In genomic region chr9:121288874-121289553, GRCh38 we compare ENCODE assay signal across 8 cellular contexts. TPM values are rescaled to one million over a fixed set of nuclear protein-coding genes. Genes with fewer than 3 reads are reported as not detected.
DNase-seq lines count a peak whose midpoint lies in the region; ATAC-seq and TF ChIP-seq lines count a peak whose summit lies in the region.

No MANE protein-coding gene starts in this region.

- peak overlapping the region; percentile 42 for H3K4me3 Mint-ChIP-seq in chondrocyte (ENCODE audit: unreplicated experiment)
- no peak overlapping the region for H3K4me3 Mint-ChIP-seq in activated CD4-positive, alpha-beta memory T cell treated with anti-CD3 and anti-CD28 coated beads for 36 hours

- H3K27ac Mint-ChIP-seq in chondrocyte (ENCODE audit: unreplicated experiment) = peak overlapping the region; percentile 96
- no peak overlapping the region for H3K27ac Mint-ChIP-seq in activated CD4-positive, alpha-beta memory T cell treated with anti-CD3 and anti-CD28 coated beads for 36 hours

- H3K27me3 ChIP-seq in left lung (no peaks in the 10 kb centered on the region), thoracic aorta (replicated peaks; ENCODE audit: insufficient read depth) (no peaks in the 10 kb centered on the region)

- TF ChIP-seq CTCF in chondrocyte (IDR thresholded peaks at IDR 0.05) = no peak
- TF ChIP-seq CTCF in left lung (IDR thresholded peaks at IDR 0.05) = no peak
- TF ChIP-seq CTCF in thoracic aorta (IDR thresholded peaks at IDR 0.05) = no peak

- peaks cover 6% of the 10 kb centered on the region for H3K36me3 Mint-ChIP-seq in chondrocyte (ENCODE audit: low read depth)
- H3K36me3 Mint-ChIP-seq in activated CD4-positive, alpha-beta memory T cell treated with anti-CD3 and anti-CD28 coated beads for 36 hours = no peaks in the 10 kb centered on the region

- no peaks in the 10 kb centered on the region for H3K9me3 Mint-ChIP-seq in chondrocyte (ENCODE audit: low read depth)
- no peaks in the 10 kb centered on the region for H3K9me3 Mint-ChIP-seq in activated CD4-positive, alpha-beta memory T cell treated with anti-CD3 and anti-CD28 coated beads for 36 hours

- intact Hi-C loops in left lung (cut with DNase I) = no loop called here
- intact Hi-C loops in activated CD4-positive, alpha-beta memory T cell treated with anti-CD3 and anti-CD28 coated beads for 36 hours (cut with micrococcal nuclease) = no loop called here

- H3K27me3 Mint-ChIP-seq in chondrocyte (ENCODE audit: low read depth) = no peaks in the 10 kb centered on the region
- no peaks in the 10 kb centered on the region for H3K27me3 Mint-ChIP-seq in activated CD4-positive, alpha-beta memory T cell treated with anti-CD3 and anti-CD28 coated beads for 36 hours

- ATAC-seq in left lung (peak; percentile 72), thoracic aorta (ENCODE audit: insufficient number of reproducible peaks, low FRiP score, low read depth) (peak; percentile 3)

- H3K4me3 ChIP-seq in left lung = no peak overlapping the region
- H3K4me3 ChIP-seq in thoracic aorta = peak overlapping the region; percentile 17

- H3K36me3 ChIP-seq in left lung (no peaks in the 10 kb centered on the region), thoracic aorta (peaks cover 10% of the 10 kb centered on the region)

- DNase-seq in LHCN-M2 (ENCODE audit: low read depth) = peak; percentile 88
- peak; percentile 90 for DNase-seq in chondrocyte (ENCODE audit: low spot score)
- DNase-seq in left lung = peak in 1 of 2 donors; percentile 74
- peak; percentile 43 for DNase-seq in thoracic aorta (ENCODE audit: low spot score)
- no peak for DNase-seq in activated T-cell treated with anti-CD3 and anti-CD28 coated beads, Interleukin-2, amount 50 U/mL, for 48 hours
- no peak for DNase-seq in SW 1271 (lab: John Stamatoyannopoulos, UW)
- DNase-seq in activated CD4-positive, alpha-beta memory T cell treated with anti-CD3 and anti-CD28 coated beads for 36 hours = no peak
- no peak for DNase-seq in stimulated activated CD4-positive, alpha-beta T cell treated with anti-CD3 and anti-CD28 coated beads, Interleukin-15, amount 100 ng/mL, for 24 hours

- H3K4me1 Mint-ChIP-seq in chondrocyte (ENCODE audit: low read depth) = peaks cover 59% of the 10 kb centered on the region
- peaks cover 17% of the 10 kb centered on the region for H3K4me1 Mint-ChIP-seq in activated CD4-positive, alpha-beta memory T cell treated with anti-CD3 and anti-CD28 coated beads for 36 hours (ENCODE audit: low read depth)

- CTCF ChIA-PET in activated CD4-positive, alpha-beta memory T cell treated with anti-CD3 and anti-CD28 coated beads for 36 hours (lab: Charles Lee) = interaction anchor here (1.2 to 2.2 kb wide), 2 partner anchors 9 to 10 kb away, joined by 3 to 10 read pairs; no protein-coding TSS in a partner anchor

- H3K9me3 ChIP-seq in left lung = no peaks in the 10 kb centered on the region
- no peaks in the 10 kb centered on the region for H3K9me3 ChIP-seq in thoracic aorta

- POLR2A ChIA-PET in activated CD4-positive, alpha-beta memory T cell treated with anti-CD3 and anti-CD28 coated beads for 36 hours (lab: Charles Lee) = no interaction called here

- H3K4me1 ChIP-seq in left lung (peaks cover 57 to 80% of the 10 kb centered on the region in 2 donors), thoracic aorta (ENCODE audit: control insufficient read depth in 1 of 2, low read depth in 2 of 2) (peaks cover 80 to 96% of the 10 kb centered on the region in 2 donors)

- H3K27ac ChIP-seq in left lung = peak overlapping the region; percentile 91 to 93
- H3K27ac ChIP-seq in thoracic aorta = peak overlapping the region; percentile 90 to 98

RNA-seq across cellular contexts. Expression of gene GSN, which starts 21.1 kb away (rescaled TPM):
- total RNA-seq in LHCN-M2 (2014; rRNA removed) (453 and 467 TPM in 2 replicates), chondrocyte (260 to 291 TPM (median 290 TPM) in 3 replicates), left lung (100 to 1,000 TPM; 395 to 485 TPM), thoracic aorta (1,000 to 10,000 TPM; 3,187 to 4,234 TPM)
- 476 TPM for polyA plus RNA-seq in LHCN-M2 (2012)
- total RNA-seq in activated CD4-positive, alpha-beta memory T cell treated with anti-CD3 and anti-CD28 coated beads for 36 hours = 1 to 10 TPM; 2.6 to 2.9 TPM

Comparison
In these comparisons a context has a peak if more than half of its experiments do, and no peak if none do; other contexts are left out.
1. DNase-seq: peak in LHCN-M2 (single experiment), chondrocyte (single experiment) and thoracic aorta (single experiment); none in activated T-cell treated with anti-CD3 and anti-CD28 coated beads, Interleukin-2, amount 50 U/mL, for 48 hours (0 of 2), SW 1271 (0 of 2), activated CD4-positive, alpha-beta memory T cell treated with anti-CD3 and anti-CD28 coated beads for 36 hours (single experiment) and stimulated activated CD4-positive, alpha-beta T cell treated with anti-CD3 and anti-CD28 coated beads, Interleukin-15, amount 100 ng/mL, for 24 hours (single experiment).
2. RNA of gene GSN, which starts 21.1 kb away (total RNA-seq): 3,187 to 4,234 TPM in thoracic aorta, 395 to 485 TPM in left lung, 453 to 467 TPM in LHCN-M2 and 260 to 291 TPM in chondrocyte; 2.6 to 2.9 TPM in activated CD4-positive, alpha-beta memory T cell treated with anti-CD3 and anti-CD28 coated beads for 36 hours; every median in the first group is over 10 times any median in the second.